ENCODE assay signal across 9 cellular contexts in genomic region chr10:21516270-21517131, GRCh38. TPM values are rescaled to one million over a fixed set of nuclear protein-coding genes. Genes with fewer than 3 reads are reported as not detected.
DNase-seq lines count a peak whose midpoint lies in the region; ATAC-seq and TF ChIP-seq lines count a peak whose summit lies in the region.
"Had no signal": no experiment of that assay in that cellular context is flagged by ENCODE, and none has a peak within 500 bp of the region (broad histone marks: within the 10 kb centered on the region; RNA-seq: fewer than 3 reads in every experiment).

No MANE protein-coding gene starts in this region.

- peak overlapping the region; percentile 65 for H3K4me3 ChIP-seq in fibroblast of pulmonary artery (replicated peaks; ENCODE audit: low read depth, low read length)

- peak overlapping the region; percentile 87 for H3K4me3 Mint-ChIP-seq in activated T-helper 17 cell treated with anti-CD3 and anti-CD28 coated beads, Interleukin-2, amount 50 U/mL, for 72 hours
- peak overlapping the region; percentile 84 for H3K4me3 Mint-ChIP-seq in natural killer cell treated with Interleukin-12 subunit alpha and Interleukin-12 subunit beta and Interleukin-15 and Interleukin-18, amount 100 ng/mL, for 72 hours

- peak; percentile 54 for DNase-seq in NCI-H345 (lab: John Stamatoyannopoulos, UW)
- DNase-seq in NCI-H345 treated with DMSO at 0.1 percent for 48 hours (lab: John Stamatoyannopoulos, UW; ENCODE audit: unreplicated experiment): no peak
- peak; percentile 55 for DNase-seq in NCI-H146 treated with DMSO at 0.1 percent for 48 hours (lab: John Stamatoyannopoulos, UW; ENCODE audit: unreplicated experiment)
- DNase-seq in fibroblast of pulmonary artery (ENCODE audit: low read depth): peak; percentile 75
- DNase-seq in natural killer cell treated with Interleukin-12 subunit alpha and Interleukin-12 subunit beta and Interleukin-15 and Interleukin-18, amount 100 ng/mL, for 72 hours (ENCODE audit: low spot score): no peak
- no peak for DNase-seq in NCI-H1436 (lab: John Stamatoyannopoulos, UW)

- no peak overlapping the region for H3K27ac Mint-ChIP-seq in activated T-helper 17 cell treated with anti-CD3 and anti-CD28 coated beads, Interleukin-2, amount 50 U/mL, for 72 hours
- no peak overlapping the region for H3K27ac Mint-ChIP-seq in natural killer cell treated with Interleukin-12 subunit alpha and Interleukin-12 subunit beta and Interleukin-15 and Interleukin-18, amount 100 ng/mL, for 72 hours

- TF ChIP-seq CTCF in fibroblast of pulmonary artery (IDR thresholded peaks at IDR 0.05; ENCODE audit: low read length, missing control alignments): no peak

- H3K36me3 Mint-ChIP-seq in activated T-helper 17 cell treated with anti-CD3 and anti-CD28 coated beads, Interleukin-2, amount 50 U/mL, for 72 hours (ENCODE audit: low read depth): peaks cover 9% of the 10 kb centered on the region
- no peaks in the 10 kb centered on the region for H3K36me3 Mint-ChIP-seq in natural killer cell treated with Interleukin-12 subunit alpha and Interleukin-12 subunit beta and Interleukin-15 and Interleukin-18, amount 100 ng/mL, for 72 hours

- peak; percentile 53 for ATAC-seq in HG02588 (IDR thresholded peaks at IDR 0.05; ENCODE audit: unreplicated experiment)
- peak; percentile 71 for ATAC-seq in activated T-helper 17 cell treated with anti-CD3 and anti-CD28 coated beads, Interleukin-2, amount 50 U/mL, for 72 hours (replicated peaks)
- ATAC-seq in natural killer cell treated with Interleukin-12 subunit alpha and Interleukin-12 subunit beta and Interleukin-15 and Interleukin-18, amount 100 ng/mL, for 72 hours: peak; percentile 85 to 86

- no peaks in the 10 kb centered on the region for H3K9me3 Mint-ChIP-seq in activated T-helper 17 cell treated with anti-CD3 and anti-CD28 coated beads, Interleukin-2, amount 50 U/mL, for 72 hours
- H3K9me3 Mint-ChIP-seq in natural killer cell treated with Interleukin-12 subunit alpha and Interleukin-12 subunit beta and Interleukin-15 and Interleukin-18, amount 100 ng/mL, for 72 hours: no peaks in the 10 kb centered on the region

- peaks cover 32% of the 10 kb centered on the region for H3K4me1 Mint-ChIP-seq in activated T-helper 17 cell treated with anti-CD3 and anti-CD28 coated beads, Interleukin-2, amount 50 U/mL, for 72 hours
- H3K4me1 Mint-ChIP-seq in natural killer cell treated with Interleukin-12 subunit alpha and Interleukin-12 subunit beta and Interleukin-15 and Interleukin-18, amount 100 ng/mL, for 72 hours (ENCODE audit: low read depth in 2 of 2): peaks cover 31 to 32% of the 10 kb centered on the region in 2 donors

- H3K27me3 Mint-ChIP-seq in activated T-helper 17 cell treated with anti-CD3 and anti-CD28 coated beads, Interleukin-2, amount 50 U/mL, for 72 hours: peaks cover 66% of the 10 kb centered on the region
- peaks cover 52 to 76% of the 10 kb centered on the region in 2 donors for H3K27me3 Mint-ChIP-seq in natural killer cell treated with Interleukin-12 subunit alpha and Interleukin-12 subunit beta and Interleukin-15 and Interleukin-18, amount 100 ng/mL, for 72 hours

RNA-seq across cellular contexts. Expression of gene SKIDA1, which starts 9.0 kb away (rescaled TPM):
- total RNA-seq in activated T-helper 17 cell treated with anti-CD3 and anti-CD28 coated beads, Interleukin-2, amount 50 U/mL, for 72 hours: under 1 TPM; 0.06 to 0.95 TPM
- total RNA-seq in natural killer cell treated with Interleukin-12 subunit alpha and Interleukin-12 subunit beta and Interleukin-15 and Interleukin-18, amount 100 ng/mL, for 72 hours: not detected
- total RNA-seq: mononuclear cell had no signal

RNA-seq across cellular contexts. Expression of gene MLLT10, which starts 17.5 kb away (rescaled TPM):
- 10 to 100 TPM; 45.2 to 50.1 TPM for total RNA-seq in activated T-helper 17 cell treated with anti-CD3 and anti-CD28 coated beads, Interleukin-2, amount 50 U/mL, for 72 hours
- total RNA-seq in natural killer cell treated with Interleukin-12 subunit alpha and Interleukin-12 subunit beta and Interleukin-15 and Interleukin-18, amount 100 ng/mL, for 72 hours: 10 to 100 TPM; 31.5 to 71.0 TPM

Comparison
In these comparisons a context has a peak if more than half of its experiments do, and no peak if none do; other contexts are left out.
1. DNase-seq: peak in NCI-H345 (single experiment), NCI-H146 treated with DMSO at 0.1 percent for 48 hours (single experiment) and fibroblast of pulmonary artery (single experiment); none in NCI-H345 treated with DMSO at 0.1 percent for 48 hours (single experiment), natural killer cell treated with Interleukin-12 subunit alpha and Interleukin-12 subunit beta and Interleukin-15 and Interleukin-18, amount 100 ng/mL, for 72 hours (single experiment) and NCI-H1436 (single experiment).
2. Peak in every context shown above with its lines, with median percentiles within 50 percentile points of each other: ATAC-seq.